Comparison of ENCODE assay signal across 8 cellular contexts in genomic region chrX:74422029-74422352, GRCh38. TPM values are rescaled to one million over a fixed set of nuclear protein-coding genes. Genes with fewer than 3 reads are reported as not detected.
DNase-seq lines count a peak whose midpoint lies in the region; ATAC-seq and TF ChIP-seq lines count a peak whose summit lies in the region.

No MANE protein-coding gene starts in this region.

- H3K4me3 ChIP-seq in HFF-Myc (replicated peaks; ENCODE audit: low read depth, low read length), result peak overlapping the region; percentile 49
- H3K4me3 ChIP-seq in ascending aorta, result peak overlapping the region; percentile 46 to 63
- H3K4me3 ChIP-seq in iPS-18c (ENCODE audit: insufficient read depth, low read depth, low read length), result peak overlapping the region; percentile 53
- peak overlapping the region; percentile 64 for H3K4me3 ChIP-seq in smooth muscle cell

- H3K79me2 ChIP-seq in smooth muscle cell (ENCODE audit: low read depth), result no peaks in the 10 kb centered on the region

- ATAC-seq in GM18520 (IDR thresholded peaks at IDR 0.05; ENCODE audit: unreplicated experiment) (no peak), GM18505 (IDR thresholded peaks at IDR 0.05; ENCODE audit: unreplicated experiment) (no peak)

- H3K9me3 ChIP-seq in ascending aorta (no peaks in the 10 kb centered on the region), iPS-18c (ENCODE audit: control insufficient read depth, insufficient read depth, low read length) (peaks cover 4% of the 10 kb centered on the region), smooth muscle cell (replicated peaks; ENCODE audit: low read depth) (no peaks in the 10 kb centered on the region)

- no peaks in the 10 kb centered on the region for H3F3A ChIP-seq in smooth muscle cell (ENCODE audit: low read depth)

- H3K4me1 ChIP-seq in ascending aorta, result no peaks in the 10 kb centered on the region
- H3K4me1 ChIP-seq in smooth muscle cell (ENCODE audit: low read depth), result no peaks in the 10 kb centered on the region

- no peak overlapping the region for H2AFZ ChIP-seq in smooth muscle cell (ENCODE audit: low read depth)

- no peak overlapping the region for H3K9ac ChIP-seq in smooth muscle cell (ENCODE audit: low read depth)

- no peaks in the 10 kb centered on the region for H4K20me1 ChIP-seq in smooth muscle cell (ENCODE audit: low read depth)

- H3K27me3 ChIP-seq in ascending aorta, result no peaks in the 10 kb centered on the region
- no peaks in the 10 kb centered on the region for H3K27me3 ChIP-seq in smooth muscle cell (ENCODE audit: low read depth)

- H3K36me3 ChIP-seq in ascending aorta, result no peaks in the 10 kb centered on the region
- no peaks in the 10 kb centered on the region for H3K36me3 ChIP-seq in smooth muscle cell (ENCODE audit: low read depth)

- intact Hi-C loops in ascending aorta (cut with DNase I), result loop anchor here (2.0 to 10.0 kb wide), 4 partner anchors 29 to 857 kb away; partner anchors contain the start of gene CHIC1

- peak overlapping the region; percentile 85 to 94 for H3K27ac ChIP-seq in ascending aorta
- no peak overlapping the region for H3K27ac ChIP-seq in smooth muscle cell (ENCODE audit: low read depth)

- DNase-seq in HFF-Myc (ENCODE audit: extremely low read depth, low read depth), result no peak
- DNase-seq in ascending aorta (ENCODE audit: low spot score in 2 of 2), result no peak
- no peak for DNase-seq in smooth muscle cell (lab: John Stamatoyannopoulos, UW; ENCODE audit: unreplicated experiment)
- no peak for DNase-seq in G401 (ENCODE audit: low spot score)
- DNase-seq in iPS-NIHi7 (ENCODE audit: extremely low spot score), result no peak

- in situ Hi-C loops in G401 (cut with HindIII; ENCODE audit: low sequenced_read_pairs), result no loop called here

- TF ChIP-seq POLR2A in GM18505 (IDR thresholded peaks at IDR 0.05; ENCODE audit: borderline replicate concordance, extremely low read depth, insufficient read depth, insufficient read length), result no peak

- WGBS in smooth muscle cell (ENCODE audit: low lambda C conversion rate), result 38% methylated on average over 15 of the region's 17 CpGs

- TF ChIP-seq CTCF in HFF-Myc (IDR thresholded peaks at IDR 0.05; ENCODE audit: low read depth, low read length, missing control alignments) (no peak), ascending aorta (IDR thresholded peaks at IDR 0.05) (no peak), smooth muscle cell (IDR thresholded peaks at IDR 0.05; ENCODE audit: borderline replicate concordance, insufficient read depth, poor library complexity, severe bottlenecking) (no peak)

- H3K4me2 ChIP-seq in smooth muscle cell, result peak overlapping the region; percentile 89

RNA-seq across cellular contexts. Expression of gene SLC16A2, which starts 0.7 kb away (rescaled TPM):
- total RNA-seq in ascending aorta, result 10.7 TPM
- total RNA-seq in smooth muscle cell, result 14.3 and 17.8 TPM in 2 replicates
- 13.4 TPM in 2 replicates for polyA plus RNA-seq in smooth muscle cell
- 10.5 and 13.5 TPM in 2 replicates for total RNA-seq in G401 (2014; rRNA removed; shearing (Covaris generic))
